ENCODE assay signal across 8 cellular contexts in genomic region chr9:69759478-69760277, GRCh38. TPM values are rescaled to one million over a fixed set of nuclear protein-coding genes. Genes with fewer than 3 reads are reported as not detected.
DNase-seq lines count a peak whose midpoint lies in the region; ATAC-seq and TF ChIP-seq lines count a peak whose summit lies in the region.

TSS of gene PTAR1 (minus strand) at chr9:69760011. CDS start at chr9:69759938, 73 bp downstream.

- intact Hi-C loops in left ventricle myocardium superior (cut with micrococcal nuclease): loop anchor here (10.0 kb wide), 1 partner anchor 85 kb away; the partner anchor contains the start of gene APBA1
- intact Hi-C loops in prostate gland (cut with DNase I): loop anchor here (10.0 kb wide), 1 partner anchor 85 kb away; the partner anchor contains the start of gene APBA1

- H3K36me3 Mint-ChIP-seq in T-helper 17 cell (ENCODE audit: low read depth): peaks cover 2% of the 10 kb centered on the region

- peak within 1 kb of the TSS; percentile 53 to 70 for H3K4me3 ChIP-seq in prostate gland

- H3K9me3 ChIP-seq in T-helper 17 cell (ENCODE audit: control insufficient read depth, low read length, poor library complexity, severe bottlenecking) (no peaks in the 10 kb centered on the region), prostate gland (no peaks in the 10 kb centered on the region)

- H3K27me3 ChIP-seq in prostate gland (replicated peaks; ENCODE audit: insufficient read depth): no peaks in the 10 kb centered on the region

- H3K27ac Mint-ChIP-seq in T-helper 17 cell: peak within 1 kb of the TSS; percentile 87

- H3K4me1 ChIP-seq in prostate gland (replicated peaks): no peaks in the 10 kb centered on the region

- ATAC-seq in GM18499 (IDR thresholded peaks at IDR 0.05; ENCODE audit: insufficient read depth, unreplicated experiment) (peak; percentile 71), HG02885 (IDR thresholded peaks at IDR 0.05; ENCODE audit: poor library complexity, unreplicated experiment) (peak; percentile 89), T-helper 17 cell (peak; percentile 89), left ventricle myocardium superior (peak; percentile 98)

- peak; percentile 47 for DNase-seq in NCI-H1694 (lab: John Stamatoyannopoulos, UW)
- peak; percentile 85 to 90 (median 89) for DNase-seq in T-helper 17 cell
- peak in 55 of 56 donors; percentile 38 to 92 (median 77) for DNase-seq in amygdala (lab: John Stamatoyannopoulos, UW)
- peak; percentile 97 for DNase-seq in left ventricle myocardium superior
- DNase-seq in prostate gland (ENCODE audit: low spot score): peak; percentile 83
- DNase-seq in ureter (ENCODE audit: low spot score): peak; percentile 91

- under 1% methylated on average over 63 of the region's 95 CpGs for WGBS in prostate gland

- H3K27ac ChIP-seq in prostate gland: peak within 1 kb of the TSS; percentile 90 to 93

- H3K4me3 Mint-ChIP-seq in T-helper 17 cell: peak within 1 kb of the TSS; percentile 95

- peaks cover 22% of the 10 kb centered on the region for H3K4me1 Mint-ChIP-seq in T-helper 17 cell

- H3K36me3 ChIP-seq in prostate gland: no peaks in the 10 kb centered on the region

- TF ChIP-seq CTCF in prostate gland (IDR thresholded peaks at IDR 0.05): peak in 1 of 4 experiments; percentile 7

- peak; percentile 68 for TF ChIP-seq POLR2A in prostate gland (IDR thresholded peaks at IDR 0.05)

- no peaks in the 10 kb centered on the region for H3K27me3 Mint-ChIP-seq in T-helper 17 cell

RNA-seq across cellular contexts. Expression of gene PTAR1, which starts in this region (rescaled TPM):
- 10 to 100 TPM; 56.7 to 70.6 TPM for total RNA-seq in T-helper 17 cell
- total RNA-seq in left ventricle myocardium superior: 24.9 TPM
- total RNA-seq in prostate gland: 10 to 100 TPM; 47.6 to 54.0 TPM
- 66.9 TPM for total RNA-seq in ureter

Comparison
In these comparisons a context has a peak if more than half of its experiments do, and no peak if none do; other contexts are left out.
1. Peak in every context shown above with its lines: DNase-seq, ATAC-seq, H3K4me3 ChIP-seq and H3K27ac ChIP-seq.
2. DNase-seq: peak in every context shown above with its lines; median percentile 97 in left ventricle myocardium superior; 91 in ureter; 89 in T-helper 17 cell; 83 in prostate gland; 77 in amygdala; 47 in NCI-H1694.